ENCODE assay signal across 14 cellular contexts in genomic region chr17:58210922-58211321, GRCh38. TPM values are rescaled to one million over a fixed set of nuclear protein-coding genes. Genes with fewer than 3 reads are reported as not detected.
DNase-seq lines count a peak whose midpoint lies in the region; ATAC-seq and TF ChIP-seq lines count a peak whose summit lies in the region.
"Had no signal": no experiment of that assay in that cellular context is flagged by ENCODE, and none has a peak within 500 bp of the region (broad histone marks: within the 10 kb centered on the region; RNA-seq: fewer than 3 reads in every experiment).

No MANE protein-coding gene starts in this region.

- H3K4me3 ChIP-seq in GM12864 (ENCODE audit: low read depth, low read length) (no peak overlapping the region), Loucy (ENCODE audit: low read length, poor library complexity, severe bottlenecking) (no peak overlapping the region), epithelial cell of proximal tubule (ENCODE audit: low read depth, low read length) (no peak overlapping the region), gastrocnemius medialis (no peak overlapping the region)
- H3K4me3 ChIP-seq: ovary had no signal

- H2AFZ ChIP-seq in Loucy (ENCODE audit: low read length): no peak overlapping the region

- H3K27me3 ChIP-seq in Loucy (ENCODE audit: insufficient read depth, low read length, poor library complexity, severe bottlenecking): no peaks in the 10 kb centered on the region
- no peaks in the 10 kb centered on the region for H3K27me3 ChIP-seq in gastrocnemius medialis
- H3K27me3 ChIP-seq: ovary had no signal

- H3K4me1 ChIP-seq in Loucy (ENCODE audit: insufficient read depth, low read length, poor library complexity, severe bottlenecking) (no peaks in the 10 kb centered on the region), gastrocnemius medialis (no peaks in the 10 kb centered on the region)

- H3K9me2 ChIP-seq in Loucy (replicated peaks; ENCODE audit: low read depth, low read length): no peaks in the 10 kb centered on the region

- no peak for TF ChIP-seq POLR2A in gastrocnemius medialis (IDR thresholded peaks at IDR 0.05)

- H3K9ac ChIP-seq in Loucy (ENCODE audit: low read depth, low read length, poor library complexity, severe bottlenecking): no peak overlapping the region

- no peak overlapping the region for H3K4me2 ChIP-seq in Loucy (ENCODE audit: low read depth, low read length, poor library complexity, severe bottlenecking)

- in situ Hi-C loops in gastrocnemius medialis (cut with MboI; ENCODE audit: low sequenced_read_pairs in 4 of 4): no loop called here

- TF ChIP-seq CTCF in GM12864 (IDR thresholded peaks at IDR 0.05; ENCODE audit: low read depth, low read length, missing control alignments): peak; percentile 46
- TF ChIP-seq CTCF in Loucy (conservative IDR thresholded peaks at IDR 0.05; ENCODE audit: low read length): peak; percentile 55
- TF ChIP-seq CTCF in epithelial cell of proximal tubule (conservative IDR thresholded peaks at IDR 0.05; ENCODE audit: low read depth, low read length): peak; percentile 20
- no peak for TF ChIP-seq CTCF in gastrocnemius medialis (IDR thresholded peaks at IDR 0.05 in 4 of 5, conservative IDR thresholded peaks at IDR 0.05 in 1 of 5)

- intact Hi-C loops in gastrocnemius medialis (cut with DNase I; ENCODE audit: low total_unique reads): no loop called here

- H4K20me1 ChIP-seq in Loucy (ENCODE audit: insufficient read depth, low read length, poor library complexity, severe bottlenecking): no peaks in the 10 kb centered on the region

- H3K9me3 ChIP-seq in Loucy (ENCODE audit: insufficient read depth, low read depth, low read length): no peaks in the 10 kb centered on the region
- no peaks in the 10 kb centered on the region for H3K9me3 ChIP-seq in gastrocnemius medialis
- H3K9me3 ChIP-seq: ovary had no signal

- DNase-seq in GM12864 (ENCODE audit: low read depth) (no peak), epithelial cell of proximal tubule (ENCODE audit: low read depth) (no peak), occipital lobe (lab: John Stamatoyannopoulos, UW) (no peak), gastrocnemius medialis (no peak)
- DNase-seq in activated CD4-positive, alpha-beta T cell treated with anti-CD3 and anti-CD28 coated beads for 4 hours: no peak
- DNase-seq: activated CD8-positive, alpha-beta memory T cell treated with anti-CD3 and anti-CD28 coated beads for 24 hours; DMS79 treated with DMSO at 0.1 percent for 48 hours; KG1; NCI-H187; NCI-H748 treated with DMSO at 0.1 percent for 48 hours; ovary had no signal

- H3K27ac ChIP-seq in gastrocnemius medialis: no peak overlapping the region
- H3K27ac ChIP-seq: ovary had no signal

- ATAC-seq in gastrocnemius medialis: no peak

- no peaks in the 10 kb centered on the region for H3F3A ChIP-seq in Loucy (ENCODE audit: low read depth)

- peaks cover 5% of the 10 kb centered on the region; the same call in 1 of the 2 replicates for H3K36me3 ChIP-seq in Loucy (ENCODE audit: insufficient read depth, low read length)
- H3K36me3 ChIP-seq in gastrocnemius medialis: peaks cover 0 to 92% of the 10 kb centered on the region in 2 donors
- H3K36me3 ChIP-seq: ovary had no signal

- H3K79me2 ChIP-seq in Loucy (ENCODE audit: insufficient read depth, low read length): no peaks in the 10 kb centered on the region

RNA-seq across cellular contexts. Expression of gene MKS1, which starts 8.1 kb away (rescaled TPM):
- 10.9 and 16.1 TPM in 2 replicates for total RNA-seq in epithelial cell of proximal tubule
- total RNA-seq in occipital lobe: 16.1 TPM
- 1 to 10 TPM; 2.2 to 6.7 (median 2.8) TPM for total RNA-seq in gastrocnemius medialis

RNA-seq across cellular contexts. Expression of gene EPX, which starts 18.4 kb away (rescaled TPM):
- total RNA-seq in epithelial cell of proximal tubule (not detected in 2 replicates), occipital lobe (not detected), gastrocnemius medialis (not detected)
- total RNA-seq: mesothelial cell of epicardium, ovary, subcutaneous adipose tissue had no signal

RNA-seq across cellular contexts. Expression of gene LPO, which starts 27.5 kb away (rescaled TPM):
- not detected in 2 replicates for total RNA-seq in epithelial cell of proximal tubule
- total RNA-seq in occipital lobe: not detected
- total RNA-seq in gastrocnemius medialis: not detected
- total RNA-seq: subcutaneous adipose tissue had no signal

RNA-seq across cellular contexts. Expression of gene OR4D2, which starts 44.1 kb away (rescaled TPM):
- total RNA-seq in epithelial cell of proximal tubule (not detected in 2 replicates), occipital lobe (not detected), gastrocnemius medialis (not detected)
- total RNA-seq: mesothelial cell of epicardium, ovary, subcutaneous adipose tissue had no signal

Comparison
In these comparisons a context has a peak if more than half of its experiments do, and no peak if none do; other contexts are left out.
1. CTCF ChIP-seq: peak in GM12864 (single experiment), Loucy (single experiment) and epithelial cell of proximal tubule (single experiment); none in gastrocnemius medialis (0 of 5).